Comparison of ENCODE assay signal across 7 cellular contexts in the genomic region with DNA sequence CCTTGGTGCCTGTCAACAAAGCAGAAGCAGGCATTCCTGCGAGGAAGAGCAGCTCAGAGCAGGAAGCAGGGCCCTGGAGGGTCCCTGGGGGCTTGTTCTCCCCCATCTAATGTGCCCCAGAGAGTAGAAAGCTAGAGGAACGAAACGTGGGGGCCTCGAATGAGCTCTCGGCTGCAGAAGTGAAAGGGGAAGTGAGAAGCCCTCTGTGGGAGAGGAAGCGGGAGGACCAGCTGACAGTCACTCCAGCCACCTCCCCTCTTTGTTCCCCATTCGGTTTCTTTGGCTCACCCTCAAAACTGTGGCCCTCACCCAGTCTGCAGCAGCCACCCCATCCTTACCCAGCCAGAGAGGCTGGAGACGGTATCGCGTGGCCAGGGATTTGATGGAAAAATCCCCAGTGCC. TPM values are rescaled to one million over a fixed set of nuclear protein-coding genes. Genes with fewer than 3 reads are reported as not detected.
DNase-seq lines count a peak whose midpoint lies in the region; ATAC-seq and TF ChIP-seq lines count a peak whose summit lies in the region.

No MANE protein-coding gene starts in this region.

- DNase-seq in GM19238 (ENCODE audit: insufficient read length, low spot score) (peak; percentile 97), OCI-M2 (lab: John Stamatoyannopoulos, UW; ENCODE audit: unreplicated experiment) (peak; percentile 4), upper lobe of right lung (peak; percentile 72), erythroblast (lab: John Stamatoyannopoulos, UW) (no peak), COLO829 (ENCODE audit: low spot score) (no peak)

- H3K4me1 ChIP-seq in upper lobe of right lung = peaks cover 26% of the 10 kb centered on the region

- intact Hi-C loops in upper lobe of right lung (cut with DNase I) = no loop called here

- H3K27ac ChIP-seq in upper lobe of right lung = peak overlapping the region; percentile 70

- no peak for TF ChIP-seq POLR2A in erythroblast (IDR thresholded peaks at IDR 0.05; ENCODE audit: low read length)

- H3K9me3 ChIP-seq in upper lobe of right lung = no peaks in the 10 kb centered on the region

- no peak for TF ChIP-seq CTCF in upper lobe of right lung (IDR thresholded peaks at IDR 0.05)

- H3K36me3 ChIP-seq in upper lobe of right lung = no peaks in the 10 kb centered on the region

- H3K4me3 ChIP-seq in upper lobe of right lung = no peak overlapping the region

- ATAC-seq in HG02970 (IDR thresholded peaks at IDR 0.05; ENCODE audit: low FRiP score, unreplicated experiment) (peak; percentile 64), esophagus mucosa (peak; percentile 40), upper lobe of right lung (peak; percentile 83)

- H3K27me3 ChIP-seq in upper lobe of right lung = no peaks in the 10 kb centered on the region

RNA-seq across cellular contexts. Expression of gene C10orf105, which starts 25.0 kb away (rescaled TPM):
- not detected for total RNA-seq in esophagus mucosa
- 0.52 TPM for total RNA-seq in upper lobe of right lung

Comparison
In these comparisons a context has a peak if more than half of its experiments do, and no peak if none do; other contexts are left out.
1. DNase-seq: peak in GM19238 (single experiment), OCI-M2 (single experiment) and upper lobe of right lung (single experiment); none in erythroblast (0 of 2) and COLO829 (single experiment).
2. Peak in every context shown above with its lines, with median percentiles within 50 percentile points of each other: ATAC-seq.